ENCODE assay signal across 9 cellular contexts in the genomic region with DNA sequence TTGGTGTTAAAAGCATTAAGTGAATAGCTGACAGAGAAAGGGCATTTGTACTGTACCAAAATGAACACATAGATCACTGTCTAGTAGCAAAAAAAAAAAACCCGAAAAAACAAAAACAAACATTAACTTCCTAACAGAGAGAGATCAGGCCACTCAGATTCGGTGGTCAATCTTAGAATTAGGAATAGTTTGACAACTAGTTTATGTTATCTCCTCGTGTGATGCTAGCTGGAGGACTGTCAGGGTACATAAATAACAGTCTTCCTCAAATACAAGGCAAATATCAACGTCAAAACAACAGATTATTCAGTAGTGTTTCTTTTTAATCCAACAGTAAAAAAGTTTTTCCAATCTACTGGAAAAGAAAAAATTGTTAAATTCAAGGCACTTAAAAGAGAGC. TPM values are rescaled to one million over a fixed set of nuclear protein-coding genes. Genes with fewer than 3 reads are reported as not detected.
DNase-seq lines count a peak whose midpoint lies in the region; ATAC-seq, FAIRE-seq and TF ChIP-seq lines count a peak whose summit lies in the region.
"Had no signal": no experiment of that assay in that cellular context is flagged by ENCODE, and none has a peak within 500 bp of the region (broad histone marks: within the 10 kb centered on the region; RNA-seq: fewer than 3 reads in every experiment).

No MANE protein-coding gene starts in this region.

- no peaks in the 10 kb centered on the region for H3K27me3 ChIP-seq in GM12878 (replicated peaks in 1 of 2; ENCODE audit: control insufficient read depth in 2 of 2, insufficient read depth in 2 of 2, low read length in 1 of 2)
- H3K27me3 ChIP-seq in tibial nerve: no peaks in the 10 kb centered on the region

- FAIRE-seq in GM12878 (lab: Jason Lieb, UNC): no peak

- BruUV-seq in GM12878 (replicated peaks; lab: Mats Ljungman, UMichigan): no TSS peak

- no peaks in the 10 kb centered on the region for H3K9me3 Mint-ChIP-seq in activated T-cell treated with anti-CD3 and anti-CD28 coated beads, Interleukin-2, amount 50 U/mL, for 4 hours

- no peak for TF ChIP-seq RAD21 in GM12878 (IDR thresholded peaks at IDR 0.05; ENCODE audit: insufficient read depth, low read depth, low read length)

- no peak for TF ChIP-seq POLR2A in GM12878 (IDR thresholded peaks at IDR 0.05; ENCODE audit: low read depth, low read length)
- no peak for TF ChIP-seq POLR2A in tibial nerve (IDR thresholded peaks at IDR 0.05)

- H3K4me1 ChIP-seq in GM12878 (ENCODE audit: control insufficient read depth, insufficient read depth, low read length) (peaks cover 9% of the 10 kb centered on the region), tibial nerve (peaks cover 0 to 37% (median 7%) of the 10 kb centered on the region in 4 donors)

- RAD21 ChIA-PET in GM12878 (lab: Charles Lee; ENCODE audit: unreplicated experiment): interaction anchor here (0.7 to 1.8 kb wide), 5 partner anchors 10 to 133 kb away, joined by 3 to 6 read pairs (median 3); a partner anchor contains a TSS

- H3K4me3 Mint-ChIP-seq in activated T-cell treated with anti-CD3 and anti-CD28 coated beads, Interleukin-2, amount 50 U/mL, for 4 hours: peak overlapping the region; percentile 96

- H3K9me3 ChIP-seq in GM12878 (replicated peaks; ENCODE audit: control insufficient read depth, insufficient read depth, low read length) (no peaks in the 10 kb centered on the region; the same call in none of the 3 replicates), tibial nerve (no peaks in the 10 kb centered on the region)

- H3K4me1 Mint-ChIP-seq in activated T-cell treated with anti-CD3 and anti-CD28 coated beads, Interleukin-2, amount 50 U/mL, for 4 hours (ENCODE audit: low read depth): peaks cover 45% of the 10 kb centered on the region

- intact Hi-C loops in GM12878 (cut with micrococcal nuclease; ENCODE audit: unreplicated experiment): loop anchor here (2.0 to 10.0 kb wide), 3 partner anchors 94 to 227 kb away; a partner anchor contains a TSS

- in situ Hi-C loops in GM12878 (cut with MboI): no loop called here

- TF ChIP-seq EP300 in GM12878 (IDR thresholded peaks at IDR 0.05; ENCODE audit: borderline replicate concordance in 1 of 2, control insufficient read depth in 1 of 2, low read depth in 2 of 2, low read length in 2 of 2): no peak
- TF ChIP-seq EP300 in tibial nerve (IDR thresholded peaks at IDR 0.05): no peak

- H3K9ac ChIP-seq in GM12878 (ENCODE audit: control insufficient read depth, insufficient read depth, low read length): peak overlapping the region; percentile 83

- H3K4me3 ChIP-seq in GM12878 (peak overlapping the region; percentile 82), tibial nerve (peak overlapping the region in 3 of 4 donors; percentile 76 to 94 (median 84))

- H3K36me3 ChIP-seq in GM12878 (ENCODE audit: control insufficient read depth in 2 of 2, insufficient read depth in 2 of 2, low read length in 1 of 2) (no peaks in the 10 kb centered on the region; a peak in 1 of 4 replicates), tibial nerve (peaks cover 0 to 12% (median 0%) of the 10 kb centered on the region in 3 donors)

- no peaks in the 10 kb centered on the region for H4K20me1 ChIP-seq in GM12878 (ENCODE audit: control insufficient read depth, insufficient read depth)

- DNase-seq in activated T-cell treated with anti-CD3 and anti-CD28 coated beads, Interleukin-2, amount 50 U/mL, for 4 hours: no peak
- no peak for DNase-seq in activated T-cell treated with anti-CD3 and anti-CD28 coated beads, Interleukin-2, amount 50 U/mL, for 1 hour
- DNase-seq in GM12878 (ENCODE audit: low read depth, low spot score) (no peak), medulla oblongata (ENCODE audit: extremely low spot score) (peak; percentile 47), tibial nerve (ENCODE audit: low spot score in 2 of 2) (no peak), SKM-1 treated with dmso at 0.1 percent for 144 hours (lab: John Stamatoyannopoulos, UW; ENCODE audit: unreplicated experiment) (no peak)
- DNase-seq: aorta had no signal

- 3% methylated on average over 4 of the region's 4 CpGs for WGBS in GM12878 (ENCODE audit: insufficient coverage, insufficient replicate concordance, low lambda C conversion rate, missing lambda C conversion rate)
- WGBS in tibial nerve, 2 donors: 4 to 6% methylated on average over 4 of the region's 4 CpGs

- SMC1A ChIA-PET in GM12878 (lab: Charles Lee; ENCODE audit: uncharacterized antibody, unreplicated experiment): interaction anchor here (0.6 to 1.5 kb wide), 7 partner anchors 14 to 229 kb away, joined by 3 to 6 read pairs (median 3); no protein-coding TSS in a partner anchor

- H3K79me2 ChIP-seq in GM12878 (ENCODE audit: control insufficient read depth, insufficient read depth, low read length): peaks cover 50% of the 10 kb centered on the region

- TF ChIP-seq CTCF in GM12878 (IDR thresholded peaks at IDR 0.05 in 2 of 3, conservative IDR thresholded peaks at IDR 0.05 in 1 of 3; ENCODE audit: control insufficient read depth in 2 of 3, extremely low read depth in 1 of 3, insufficient read depth in 1 of 3, low read depth in 3 of 3, low read length in 3 of 3) (no peak), tibial nerve (IDR thresholded peaks at IDR 0.05) (no peak)

- no peak for ATAC-seq in activated T-cell treated with anti-CD3 and anti-CD28 coated beads, Interleukin-2, amount 50 U/mL, for 4 hours
- ATAC-seq in GM12878 (no peak), HG02610 (IDR thresholded peaks at IDR 0.05; ENCODE audit: unreplicated experiment) (no peak), GM18511 (IDR thresholded peaks at IDR 0.05; ENCODE audit: unreplicated experiment) (no peak)

- POLR2A ChIA-PET in GM12878 (lab: Charles Lee): interaction anchor here (0.6 to 1.9 kb wide), 6 partner anchors 9 to 96 kb away, joined by 3 to 8 read pairs (median 4); no protein-coding TSS in a partner anchor

- H3K27me3 Mint-ChIP-seq in activated T-cell treated with anti-CD3 and anti-CD28 coated beads, Interleukin-2, amount 50 U/mL, for 4 hours (ENCODE audit: low read depth): no peaks in the 10 kb centered on the region

- CTCF ChIA-PET in GM12878 (lab: Yijun Ruan, JAX): interaction anchor here (0.6 to 2.4 kb wide), 5 partner anchors 10 to 265 kb away, joined by 3 to 10 read pairs (median 6); no protein-coding TSS in a partner anchor

- H3K27ac ChIP-seq in GM12878 (ENCODE audit: control insufficient read depth, insufficient read depth) (peak overlapping the region; percentile 56), tibial nerve (peak overlapping the region; percentile 89 to 99 (median 94))

- no peak overlapping the region for H2AFZ ChIP-seq in GM12878 (ENCODE audit: control insufficient read depth, low read depth, low read length)

- H3K4me2 ChIP-seq in GM12878 (ENCODE audit: control insufficient read depth, insufficient read depth): peak overlapping the region; percentile 76

- H3K36me3 Mint-ChIP-seq in activated T-cell treated with anti-CD3 and anti-CD28 coated beads, Interleukin-2, amount 50 U/mL, for 4 hours (ENCODE audit: insufficient read depth): peaks cover 11% of the 10 kb centered on the region

TF ChIP-seq in GM12878, 131 proteins besides CTCF, POLR2A, EP300 and RAD21 (continues in another document):
- TF ChIP-seq SRF (IDR thresholded peaks at IDR 0.05; ENCODE audit: low read depth in 2 of 2, low read length in 2 of 2): no peak
- TF ChIP-seq RBBP5 (conservative IDR thresholded peaks at IDR 0.05): no peak
- TF ChIP-seq ESRRA (IDR thresholded peaks at IDR 0.05; ENCODE audit: low read length): no peak
- TF ChIP-seq CREM (IDR thresholded peaks at IDR 0.05; ENCODE audit: low read depth): no peak
- no peak for TF ChIP-seq STAT1 (conservative IDR thresholded peaks at IDR 0.05)
- TF ChIP-seq KLF5 (IDR thresholded peaks at IDR 0.05; ENCODE audit: partially characterized antibody): no peak
- no peak for TF ChIP-seq ATF7 (IDR thresholded peaks at IDR 0.05; ENCODE audit: low read depth)
- TF ChIP-seq TCF7 (IDR thresholded peaks at IDR 0.05; ENCODE audit: borderline replicate concordance): no peak
- TF ChIP-seq SMARCA5 (IDR thresholded peaks at IDR 0.05): no peak
- no peak for TF ChIP-seq SP1 (IDR thresholded peaks at IDR 0.05; ENCODE audit: low read depth, low read length)
- TF ChIP-seq, protein P1, sequence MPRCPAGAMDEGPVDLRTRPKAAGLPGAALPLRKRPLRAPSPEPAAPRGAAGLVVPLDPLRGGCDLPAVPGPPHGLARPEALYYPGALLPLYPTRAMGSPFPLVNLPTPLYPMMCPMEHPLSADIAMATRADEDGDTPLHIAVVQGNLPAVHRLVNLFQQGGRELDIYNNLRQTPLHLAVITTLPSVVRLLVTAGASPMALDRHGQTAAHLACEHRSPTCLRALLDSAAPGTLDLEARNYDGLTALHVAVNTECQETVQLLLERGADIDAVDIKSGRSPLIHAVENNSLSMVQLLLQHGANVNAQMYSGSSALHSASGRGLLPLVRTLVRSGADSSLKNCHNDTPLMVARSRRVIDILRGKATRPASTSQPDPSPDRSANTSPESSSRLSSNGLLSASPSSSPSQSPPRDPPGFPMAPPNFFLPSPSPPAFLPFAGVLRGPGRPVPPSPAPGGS (IDR thresholded peaks at IDR 0.05; ENCODE audit: borderline replicate concordance, insufficient read depth, low read depth, low read length, poor library complexity, severe bottlenecking): no peak
- no peak for TF ChIP-seq MXI1 (IDR thresholded peaks at IDR 0.05; ENCODE audit: low read depth, low read length)

RNA-seq across cellular contexts. Expression of a gene that starts 1.7 kb away (rescaled TPM):
- 1 to 10 TPM; 6.7 to 9.2 (median 7.6) TPM for total RNA-seq in activated T-cell treated with anti-CD3 and anti-CD28 coated beads, Interleukin-2, amount 50 U/mL, for 4 hours
- 52.4 and 59.0 TPM in 2 replicates for total RNA-seq in GM12878 (2013; cell fraction: nucleolus; rRNA removed)
- total RNA-seq in GM12878 (2014; rRNA removed): 8.2 and 10.5 TPM in 2 replicates
- total RNA-seq in GM12878 (2014; rRNA removed; fragmentation: Illumina TruSeq; extraction: Trizol): 13.3 and 14.1 TPM in 2 replicates
- total RNA-seq in GM12878 (2021): 8.0 and 8.1 TPM in 2 replicates
- 7.0 TPM for polyA plus RNA-seq in GM12878 (2011; ENCODE audit: low read depth)
- polyA plus RNA-seq in GM12878 (2011; rRNA removed): 12.4 and 23.1 TPM in 2 replicates
- polyA plus RNA-seq in GM12878 (2011; cell fraction: cytosol; rRNA removed): 2.9 and 4.6 TPM in 2 replicates
- 6.6 and 6.8 TPM in 2 replicates for polyA plus RNA-seq in GM12878 (2011; cell fraction: nucleus; rRNA removed)
- 9.1 and 11.2 TPM in 2 replicates for polyA plus RNA-seq in GM12878 (2012)
- 11.8 and 13.9 TPM in 2 replicates for polyA plus RNA-seq in GM12878 (2014; fragmentation: Illumina TruSeq; extraction: Trizol)
- polyA plus RNA-seq in GM12878 (2014; fragmentation: Nextera tagmentation; extraction: Ambion mirVana): 1 to 10 TPM; 7.7 to 9.4 TPM
- 5.3 and 7.1 TPM in 2 replicates for polyA plus RNA-seq in GM12878 (2014; rRNA removed)
- polyA plus RNA-seq in GM12878 (2016; fragmentation: Nextera tagmentation; extraction: Ambion mirVana): 10 to 100 TPM; 13.2 to 13.7 TPM
- 6.6 and 11.8 TPM in 2 replicates for polyA minus RNA-seq in GM12878 (2011; rRNA and poly(A)+ RNA removed)
- polyA minus RNA-seq in GM12878 (2011; cell fraction: cytosol; rRNA and poly(A)+ RNA removed): 2.3 and 4.3 TPM in 2 replicates
- 5.4 and 6.0 TPM in 2 replicates for polyA minus RNA-seq in GM12878 (2011; cell fraction: nucleus; rRNA and poly(A)+ RNA removed)
- 10 to 100 TPM; 14.4 to 24.0 (median 19.3) TPM for total RNA-seq in tibial nerve
